In genomic region chr4:139460565-139460964, GRCh38 we compare ENCODE assay signal across 23 cellular contexts.
"Had no signal": no experiment of that assay in that cellular context is flagged by ENCODE, and none has a peak within 500 bp of the region (broad histone marks: within the 10 kb centered on the region; RNA-seq: fewer than 3 reads in every experiment).

No MANE protein-coding gene starts in this region.

- ATAC-seq: foreskin keratinocyte, left colon, mucosa of descending colon had no signal

- H3K27me3 Mint-ChIP-seq: activated naive CD4-positive, alpha-beta T cell treated with anti-CD3 and anti-CD28 coated beads, Interleukin-2, amount 50 U/mL, for 24 hours; dendritic cell treated with granulocyte-macrophage colony-stimulating factor and Interleukin-4, amounts not matched to agents 40 ng/mL and 50 ng/mL, for 4 days; memory B cell had no signal

- H3K4me3 ChIP-seq: mucosa of descending colon, sigmoid colon, smooth muscle cell, testis, upper lobe of left lung had no signal

- H3K27me3 ChIP-seq: foreskin keratinocyte, sigmoid colon, testis, upper lobe of left lung had no signal

- H3K4me3 Mint-ChIP-seq: activated naive CD4-positive, alpha-beta T cell treated with anti-CD3 and anti-CD28 coated beads, Interleukin-2, amount 50 U/mL, for 24 hours; brain; dendritic cell treated with granulocyte-macrophage colony-stimulating factor and Interleukin-4, amounts not matched to agents 40 ng/mL and 50 ng/mL, for 4 days; memory B cell; nephron progenitor cell had no signal

- H3K9me3 Mint-ChIP-seq: activated naive CD4-positive, alpha-beta T cell treated with anti-CD3 and anti-CD28 coated beads, Interleukin-2, amount 50 U/mL, for 24 hours; dendritic cell treated with granulocyte-macrophage colony-stimulating factor and Interleukin-4, amounts not matched to agents 40 ng/mL and 50 ng/mL, for 4 days; memory B cell had no signal

- DNase-seq: activated gamma-delta T cell treated with Interleukin-2 at 50 U/mL for 16 hours; activated T-cell treated with anti-CD3 and anti-CD28 coated beads, Interleukin-2, amount 50 U/mL, for 1 hour; anterior cingulate cortex; effector CD8-positive, alpha-beta T cell; foreskin keratinocyte; left colon; mucosa of descending colon; nephron progenitor cell; occipital lobe; posterior cingulate gyrus; sigmoid colon; stimulated activated CD4-positive, alpha-beta T cell treated with anti-CD3 and anti-CD28 coated beads, Interleukin-15, amount 100 ng/mL, for 24 hours; stimulated activated CD8-positive, alpha-beta memory T cell treated with anti-CD3 and anti-CD28 coated beads, Interleukin-4, amount 100 ng/mL, for 48 hours; stimulated activated naive CD4-positive, alpha-beta T cell; T-helper 1 cell; T-helper 9 cell; testis; upper lobe of left lung had no signal

- H3K27ac ChIP-seq: foreskin keratinocyte, sigmoid colon, testis, upper lobe of left lung had no signal

- H3K9me3 ChIP-seq: mucosa of descending colon, sigmoid colon, testis, upper lobe of left lung had no signal

- H3K27ac Mint-ChIP-seq: activated naive CD4-positive, alpha-beta T cell treated with anti-CD3 and anti-CD28 coated beads, Interleukin-2, amount 50 U/mL, for 24 hours; brain; dendritic cell treated with granulocyte-macrophage colony-stimulating factor and Interleukin-4, amounts not matched to agents 40 ng/mL and 50 ng/mL, for 4 days; memory B cell; nephron progenitor cell had no signal

- H3K36me3 ChIP-seq: sigmoid colon, upper lobe of left lung had no signal
